Comparison of ENCODE assay signal across 8 cellular contexts in genomic region chr1:197902454-197903195, GRCh38. TPM values are rescaled to one million over a fixed set of nuclear protein-coding genes. Genes with fewer than 3 reads are reported as not detected.
DNase-seq lines count a peak whose midpoint lies in the region; ATAC-seq, FAIRE-seq and TF ChIP-seq lines count a peak whose summit lies in the region.

Gene C1orf53, plus strand, starts transcription at chr1:197902630. Its CDS starts 20 bp downstream, at chr1:197902650.

- TSS peak; percentile 86 for BruUV-seq in A673 (replicated peaks; lab: Mats Ljungman, UMichigan)

- H3K36me3 ChIP-seq in A673 (ENCODE audit: insufficient read depth, low read length, poor library complexity, severe bottlenecking) (no peaks in the 10 kb centered on the region), bronchial epithelial cell (ENCODE audit: control insufficient read depth, insufficient read depth, low read length) (no peaks in the 10 kb centered on the region)

- DNase-seq in A673 (ENCODE audit: low spot score) (peak; percentile 89), NCI-H2107 treated with DMSO at 0.1 percent for 48 hours (lab: John Stamatoyannopoulos, UW; ENCODE audit: unreplicated experiment) (peak; percentile 85), bronchial epithelial cell (ENCODE audit: low read depth) (peak; percentile 69), iris pigment epithelial cell (ENCODE audit: low read depth) (peak; percentile 86)
- peak; percentile 79 for DNase-seq in stimulated activated CD4-positive, alpha-beta T cell treated with anti-CD3 and anti-CD28 coated beads, Interleukin-12 subunit alpha, Interleukin-12 subunit beta, amount 100 ng/mL, for 4 hours

- H3K27ac ChIP-seq in A673 (ENCODE audit: low read depth, low read length, poor library complexity, severe bottlenecking): peak within 1 kb of the TSS; percentile 87
- peak within 1 kb of the TSS; percentile 98 for H3K27ac ChIP-seq in VCaP

- CTCF ChIA-PET in A673 (lab: Charles Lee): interaction anchor here (0.7 kb wide), 1 partner anchor 503 kb away, joined by 4 read pairs; no protein-coding TSS in a partner anchor

- intact Hi-C loops in A673 (cut with micrococcal nuclease; ENCODE audit: unreplicated experiment): no loop called here

- POLR2A ChIA-PET in A673 (lab: Charles Lee; ENCODE audit: low non-redundant PET): no interaction called here

- FAIRE-seq in bronchial epithelial cell (lab: Jason Lieb, UNC): no peak

- ATAC-seq in GM18858 (IDR thresholded peaks at IDR 0.05; ENCODE audit: unreplicated experiment) (peak; percentile 92), HG03064 (IDR thresholded peaks at IDR 0.05; ENCODE audit: low read depth, unreplicated experiment) (peak; percentile 98)

- peak within 1 kb of the TSS; percentile 51 for H3K4me3 ChIP-seq in A673 (ENCODE audit: low read depth, low read length, poor library complexity, severe bottlenecking)
- H3K4me3 ChIP-seq in bronchial epithelial cell (ENCODE audit: low read depth, low read length): peak within 1 kb of the TSS; percentile 60

- TF ChIP-seq CTCF in A673 (conservative IDR thresholded peaks at IDR 0.05; ENCODE audit: low read depth, low read length) (no peak), VCaP (conservative IDR thresholded peaks at IDR 0.05) (no peak), bronchial epithelial cell (IDR thresholded peaks at IDR 0.05; ENCODE audit: insufficient read depth, low read length, severe bottlenecking) (no peak)

- H3K4me1 ChIP-seq in A673 (ENCODE audit: insufficient read depth, low read length, poor library complexity, severe bottlenecking): peaks cover 3% of the 10 kb centered on the region

- no peaks in the 10 kb centered on the region for H3K9me3 ChIP-seq in A673 (ENCODE audit: low read depth, low read length, poor library complexity, severe bottlenecking)

- H3K27me3 ChIP-seq in A673 (replicated peaks; ENCODE audit: insufficient read depth, low read depth, low read length, poor library complexity) (peaks cover 32% of the 10 kb centered on the region), bronchial epithelial cell (ENCODE audit: control insufficient read depth, insufficient read depth, low read length) (no peaks in the 10 kb centered on the region)

RNA-seq across cellular contexts. Expression of gene C1orf53, which starts in this region (rescaled TPM):
- total RNA-seq in A673 (2021) (1.4 TPM in 1 of 2 replicates, not detected in the other), bronchial epithelial cell (0.79 and 4.5 TPM in 2 replicates)

Comparison
In these comparisons a context has a peak if more than half of its experiments do, and no peak if none do; other contexts are left out.
1. Peak in every context shown above with its lines: DNase-seq, ATAC-seq, H3K4me3 ChIP-seq and H3K27ac ChIP-seq.